ENCODE assay signal across 18 cellular contexts in genomic region chr12:106000376-106001104, GRCh38.
DNase-seq lines count a peak whose midpoint lies in the region; ATAC-seq, FAIRE-seq and TF ChIP-seq lines count a peak whose summit lies in the region.
"Had no signal": no experiment of that assay in that cellular context is flagged by ENCODE, and none has a peak within 500 bp of the region (broad histone marks: within the 10 kb centered on the region; RNA-seq: fewer than 3 reads in every experiment).

No MANE protein-coding gene starts in this region.

- no peak for FAIRE-seq in bronchial epithelial cell (lab: Jason Lieb, UNC)

- H3K79me2 ChIP-seq in trophoblast cell (ENCODE audit: control insufficient read depth, insufficient read depth, low read length, poor library complexity): no peaks in the 10 kb centered on the region

- no peak overlapping the region for H3K4me2 ChIP-seq in trophoblast cell (ENCODE audit: low read length)

- no peak for ATAC-seq in Right ventricle myocardium superior (ENCODE audit: poor library complexity)
- ATAC-seq in sciatic nerve: no peak
- ATAC-seq: CD8-positive, alpha-beta T cell had no signal

- H3K4me3 ChIP-seq in bronchial epithelial cell (ENCODE audit: low read depth, low read length): no peak overlapping the region
- H3K4me3 ChIP-seq in trophoblast cell (ENCODE audit: low read depth, low read length): no peak overlapping the region
- H3K4me3 ChIP-seq: BLaER1 treated with 17β-estradiol and CSF1 and Interleukin-3, amounts not matched to agents 10 nM and 100 nM had no signal

- no peak overlapping the region for H2BK12ac ChIP-seq in trophoblast cell (ENCODE audit: low read length)

- no peak overlapping the region for H4K12ac ChIP-seq in trophoblast cell (ENCODE audit: low read depth, low read length)

- no CpG with 5 or more reads among the region's 3 CpGs for WGBS in trophoblast cell (ENCODE audit: extremely low coverage, insufficient coverage, insufficient read length)

- no peak overlapping the region for H3K23ac ChIP-seq in trophoblast cell (ENCODE audit: low read length)

- no peak for TF ChIP-seq CTCF in bronchial epithelial cell (IDR thresholded peaks at IDR 0.05; ENCODE audit: insufficient read depth, low read length, severe bottlenecking)

- no peak overlapping the region for H2AFZ ChIP-seq in trophoblast cell (ENCODE audit: insufficient read depth, low read length, poor library complexity)

- H2AK5ac ChIP-seq in trophoblast cell (ENCODE audit: low read length): no peak overlapping the region

- intact Hi-C loops in Right ventricle myocardium superior (cut with DNase I) (no loop called here), sciatic nerve (cut with DNase I) (no loop called here)

- no peak overlapping the region for H3K14ac ChIP-seq in trophoblast cell (ENCODE audit: low read length)

- no peak overlapping the region for H2BK120ac ChIP-seq in trophoblast cell (ENCODE audit: insufficient read depth, low read length, poor library complexity)

- no peak overlapping the region for H4K8ac ChIP-seq in trophoblast cell (ENCODE audit: low read depth, low read length)

- H3K36me3 ChIP-seq in bronchial epithelial cell (ENCODE audit: control insufficient read depth, insufficient read depth, low read length) (no peaks in the 10 kb centered on the region), trophoblast cell (ENCODE audit: control insufficient read depth in 1 of 2, insufficient read depth in 2 of 2, low read length in 2 of 2) (no peaks in the 10 kb centered on the region)
- H3K36me3 ChIP-seq: BLaER1 treated with 17β-estradiol and CSF1 and Interleukin-3, amounts not matched to agents 10 nM and 100 nM had no signal

- H2BK5ac ChIP-seq in trophoblast cell (ENCODE audit: low read depth, low read length, poor library complexity): no peak overlapping the region

- no peak overlapping the region for H3K9ac ChIP-seq in trophoblast cell (ENCODE audit: low read length)
- H3K9ac ChIP-seq: BLaER1 treated with 17β-estradiol and CSF1 and Interleukin-3, amounts not matched to agents 10 nM and 100 nM had no signal

- peak; percentile 13 for DNase-seq in HT1080 (ENCODE audit: low read depth)
- peak; percentile 76 for DNase-seq in NCI-H226
- peak; percentile 58 for DNase-seq in bronchial epithelial cell (ENCODE audit: low read depth)
- DNase-seq in trophoblast cell: peak in 1 of 2 donors; percentile 16
- DNase-seq in Right ventricle myocardium superior: no peak
- DNase-seq in sciatic nerve (ENCODE audit: low spot score): no peak
- no peak for DNase-seq in NCI-H1417 treated with DMSO at 0.1 percent for 48 hours (lab: John Stamatoyannopoulos, UW)
- DNase-seq: Calu3; CD8-positive, alpha-beta T cell; GF-D8; H9; KBM-7; NCI-H187; NCI-H2107; NCI-H510A treated with DMSO at 0.1 percent for 48 hours; NCI-H774 had no signal

- H3K79me1 ChIP-seq in trophoblast cell (ENCODE audit: low read length): no peaks in the 10 kb centered on the region

- H3K4me1 ChIP-seq in trophoblast cell (ENCODE audit: control insufficient read depth in 1 of 2, insufficient read depth in 2 of 2, low read length in 2 of 2): peaks cover 3 to 6% of the 10 kb centered on the region in 2 experiments

- peaks cover 4% of the 10 kb centered on the region for H3K9me3 ChIP-seq in trophoblast cell (ENCODE audit: insufficient read depth, low read depth, low read length)

- no peak overlapping the region for H4K91ac ChIP-seq in trophoblast cell (ENCODE audit: low read depth, low read length)

- no peak overlapping the region for H3K18ac ChIP-seq in trophoblast cell (ENCODE audit: low read length)

- no peak overlapping the region for H3K4ac ChIP-seq in trophoblast cell (ENCODE audit: low read depth, low read length)

- H3K27ac ChIP-seq in trophoblast cell (ENCODE audit: low read depth, low read length): peak overlapping the region; percentile 3
- H3K27ac ChIP-seq: BLaER1 treated with 17β-estradiol and CSF1 and Interleukin-3, amounts not matched to agents 10 nM and 100 nM; HL-60 had no signal

- H3K27me3 ChIP-seq in bronchial epithelial cell (ENCODE audit: control insufficient read depth, insufficient read depth, low read length) (no peaks in the 10 kb centered on the region), trophoblast cell (ENCODE audit: insufficient read depth, low read length) (no peaks in the 10 kb centered on the region)
- H3K27me3 ChIP-seq: BLaER1 treated with 17β-estradiol and CSF1 and Interleukin-3, amounts not matched to agents 10 nM and 100 nM had no signal

Comparison
In these comparisons a context has a peak if more than half of its experiments do, and no peak if none do; other contexts are left out.
1. DNase-seq: peak in HT1080 (single experiment), NCI-H226 (single experiment) and bronchial epithelial cell (single experiment); none in Right ventricle myocardium superior (single experiment), sciatic nerve (single experiment) and NCI-H1417 treated with DMSO at 0.1 percent for 48 hours (single experiment).